Comparison of ENCODE assay signal across 35 cellular contexts in the genomic region with DNA sequence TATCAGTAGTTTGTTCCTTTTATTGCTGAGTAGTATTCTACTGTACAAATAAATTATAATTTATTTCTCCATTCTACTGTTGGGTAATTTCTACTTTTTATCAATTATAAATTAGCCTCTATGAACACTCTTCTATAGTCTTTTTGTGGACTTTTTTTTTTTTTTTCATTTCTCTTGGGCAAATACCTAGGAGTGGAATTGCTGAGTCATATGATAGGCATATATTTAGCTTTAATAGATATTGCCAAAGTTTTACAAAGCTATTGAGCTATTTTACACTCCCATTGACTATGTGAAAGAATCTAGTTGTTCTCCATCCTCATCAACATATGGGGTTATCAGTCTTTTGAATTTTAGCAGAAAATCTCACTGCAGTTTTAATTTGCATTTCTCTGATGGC. TPM values are rescaled to one million over a fixed set of nuclear protein-coding genes. Genes with fewer than 3 reads are reported as not detected.
"Had no signal": no experiment of that assay in that cellular context is flagged by ENCODE, and none has a peak within 500 bp of the region (broad histone marks: within the 10 kb centered on the region; RNA-seq: fewer than 3 reads in every experiment).

No MANE protein-coding gene starts in this region.

- H3K36me3 ChIP-seq: brain microvascular endothelial cell, esophagus muscularis mucosa, gastrocnemius medialis, heart left ventricle, WERI-Rb-1 had no signal

- H3K9me3 ChIP-seq: esophagus muscularis mucosa, gastrocnemius medialis, heart left ventricle had no signal

- DNase-seq: activated B cell treated with CpG ODN at 0.5 μM for 24 hours; activated CD4-positive, alpha-beta T cell treated with anti-CD3 and anti-CD28 coated beads for 48 hours; activated CD4-positive, alpha-beta T cell treated with anti-CD3 and anti-CD28 coated beads, Interleukin-2, amount 50 U/mL, for 1 hour; activated CD4-positive, alpha-beta T cell treated with anti-CD3 and anti-CD28 coated beads, Interleukin-2, amount 50 U/mL, for 48 hours; activated CD8-positive, alpha-beta memory T cell treated with anti-CD3 and anti-CD28 coated beads for 24 hours; activated CD8-positive, alpha-beta T cell treated with anti-CD3 and anti-CD28 coated beads for 36 hours; activated effector memory CD4-positive, alpha-beta T cell treated with Interleukin-2 at 50 U/mL for 16 hours; activated gamma-delta T cell treated with Interleukin-2 at 50 U/mL for 16 hours; activated naive CD4-positive, alpha-beta T cell treated with anti-CD3 and anti-CD28 coated beads, Interleukin-2, amount 50 U/mL, for 16 hours; activated naive CD4-positive, alpha-beta T cell treated with Interleukin-2 at 50 U/mL for 16 hours; activated T-cell treated with anti-CD3 and anti-CD28 coated beads, Interleukin-2, amount 50 U/mL, for 4 hours; amniotic stem cell; anterior cingulate cortex; brain microvascular endothelial cell; effector CD4-positive, alpha-beta T cell; effector memory CD8-positive, alpha-beta T cell; erythroblast; foreskin fibroblast; gastrocnemius medialis; glutamatergic neuron; heart left ventricle; hypothalamus; T-helper 9 cell; WERI-Rb-1 had no signal

- ATAC-seq: activated CD4-positive, CD25-positive, alpha-beta regulatory T cell treated with anti-CD3 and anti-CD28 coated beads, Interleukin-2, amount 50 U/mL, for 24 hours; activated CD8-positive, alpha-beta T cell treated with anti-CD3 and anti-CD28 coated beads for 36 hours; activated T-cell treated with anti-CD3 and anti-CD28 coated beads, Interleukin-2, amount 50 U/mL, for 4 hours; activated T-helper 17 cell treated with anti-CD3 and anti-CD28 coated beads, Interleukin-2, amount 50 U/mL, for 72 hours; effector memory CD8-positive, alpha-beta T cell; gastrocnemius medialis; heart left ventricle had no signal

- H3K27me3 ChIP-seq: brain microvascular endothelial cell, esophagus muscularis mucosa, gastrocnemius medialis had no signal

- H3K27ac ChIP-seq: brain microvascular endothelial cell, coronary artery, esophagus muscularis mucosa, gastrocnemius medialis, heart left ventricle, WERI-Rb-1 had no signal

- FAIRE-seq: astrocyte, bronchial epithelial cell had no signal

- H3K4me3 ChIP-seq: coronary artery, esophagus muscularis mucosa, gastrocnemius medialis, heart left ventricle had no signal

RNA-seq across cellular contexts. Expression of a gene that starts 12.6 kb away (rescaled TPM):
- total RNA-seq: activated B cell treated with CpG ODN at 0.5 μM for 24 hours; activated CD8-positive, alpha-beta T cell treated with anti-CD3 and anti-CD28 coated beads for 36 hours; activated T-cell treated with anti-CD3 and anti-CD28 coated beads, Interleukin-2, amount 50 U/mL, for 4 hours; astrocyte; bronchial epithelial cell; cardiac septum; cerebellum; esophagus muscularis mucosa; fibroblast of lung; heart left ventricle; T-helper 2 cell treated with Interferon-gamma antibody and Interleukin-4, amounts not matched to agents 100 ng/mL and 5 ng/mL, for 36 hours had no signal
- polyA plus RNA-seq: adipose tissue, fibroblast of lung, heart left ventricle had no signal
